In the genomic region with DNA sequence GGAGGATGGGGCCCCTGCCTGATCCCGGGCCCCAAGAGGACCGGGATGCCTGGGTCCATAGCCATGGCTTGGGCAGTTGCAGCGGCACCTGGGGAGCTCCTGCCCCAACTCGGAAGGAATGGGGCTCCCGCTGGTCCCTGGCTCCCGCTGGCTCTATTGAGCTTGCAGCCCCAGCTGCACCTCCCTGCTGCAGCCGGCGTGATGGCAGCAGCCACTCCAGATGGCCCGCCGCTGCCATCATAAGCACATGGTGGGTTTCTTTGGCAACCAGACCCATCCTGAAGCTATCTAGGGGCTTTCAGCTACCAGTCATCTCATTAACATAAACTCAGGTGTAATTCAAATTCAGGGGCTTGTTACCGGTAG, we compare ENCODE assay signal across 14 cellular contexts. TPM values are rescaled to one million over a fixed set of nuclear protein-coding genes. Genes with fewer than 3 reads are reported as not detected.
A peak's percentile ranks its signal among the peaks of the same experiment; 100 is the strongest.
DNase-seq lines count a peak whose midpoint lies in the region; ATAC-seq, FAIRE-seq and TF ChIP-seq lines count a peak whose summit lies in the region.
"Had no signal": no experiment of that assay in that cellular context is flagged by ENCODE, and none has a peak within 500 bp of the region (broad histone marks: within the 10 kb centered on the region; RNA-seq: fewer than 3 reads in every experiment).

No MANE protein-coding gene starts in this region.

- peak overlapping the region; percentile 85 for H3K4me2 ChIP-seq in HepG2 (ENCODE audit: low read depth, low read length)
- H3K4me2 ChIP-seq in SU-DHL-6 (ENCODE audit: low read depth, low read length, poor library complexity, severe bottlenecking), result peak overlapping the region; percentile 37

- H3K9me2 ChIP-seq in SU-DHL-6 (replicated peaks; ENCODE audit: insufficient read depth, low read length), result no peaks in the 10 kb centered on the region

- WGBS in HepG2 (ENCODE audit: low lambda C conversion rate), result 10% methylated on average over 5 of the region's 11 CpGs
- 41% methylated on average over 2 of the region's 11 CpGs for WGBS in right lobe of liver (ENCODE audit: insufficient coverage, low coverage, low lambda C conversion rate, missing lambda C conversion rate)
- 57% methylated on average over 11 of the region's 11 CpGs for WGBS in prostate gland

- FAIRE-seq in HepG2 (lab: Jason Lieb, UNC), result no peak
- FAIRE-seq: endothelial cell of umbilical vein had no signal

- H3K4me3 ChIP-seq in HepG2 (replicated peaks in 1 of 3; ENCODE audit: insufficient read depth in 1 of 3, low read depth in 2 of 3, low read length in 3 of 3) (peak overlapping the region; percentile 17 to 51 (median 35)), right lobe of liver (no peak overlapping the region), SU-DHL-6 (ENCODE audit: insufficient read depth, low read length, poor library complexity, severe bottlenecking) (no peak overlapping the region), prostate gland (no peak overlapping the region)
- H3K4me3 ChIP-seq: gastroesophageal sphincter had no signal

- in situ Hi-C loops in HepG2 (cut with HindIII; ENCODE audit: extremely low pct_ligation_motif_present, low pct_unique_long_range_greater_than_20kb), result no loop called here

- intact Hi-C loops in HepG2 (cut with micrococcal nuclease; ENCODE audit: unreplicated experiment), result loop anchor here (5.0 kb wide), 1 partner anchor 81 kb away; no protein-coding TSS in a partner anchor
- intact Hi-C loops in right lobe of liver (cut with DNase I), result no loop called here
- intact Hi-C loops in prostate gland (cut with DNase I), result no loop called here
- intact Hi-C loops in posterior cingulate gyrus (cut with DNase I), result no loop called here

- no peak for TF ChIP-seq RAD21 in HepG2 (CRISPR knock-in tag; IDR thresholded peaks at IDR 0.05)

- no peaks in the 10 kb centered on the region for H3F3A ChIP-seq in SU-DHL-6 (ENCODE audit: insufficient read depth)

- no peaks in the 10 kb centered on the region for H3K27me3 ChIP-seq in HepG2 (ENCODE audit: control insufficient read depth in 1 of 2, insufficient read depth in 2 of 2, low read length in 2 of 2)
- no peaks in the 10 kb centered on the region for H3K27me3 ChIP-seq in right lobe of liver
- H3K27me3 ChIP-seq in SU-DHL-6 (ENCODE audit: low read length), result no peaks in the 10 kb centered on the region
- no peaks in the 10 kb centered on the region for H3K27me3 ChIP-seq in prostate gland (replicated peaks; ENCODE audit: insufficient read depth)
- H3K27me3 ChIP-seq: gastroesophageal sphincter had no signal

- no peak overlapping the region for H3K27ac ChIP-seq in HepG2 (ENCODE audit: extremely low read length, insufficient read depth, low read length)
- H3K27ac ChIP-seq in right lobe of liver, result no peak overlapping the region
- H3K27ac ChIP-seq in SU-DHL-6 (ENCODE audit: low read depth, low read length), result peak overlapping the region; percentile 33
- no peak overlapping the region for H3K27ac ChIP-seq in prostate gland
- H3K27ac ChIP-seq: gastroesophageal sphincter had no signal

- H4K20me1 ChIP-seq in HepG2 (ENCODE audit: insufficient read depth, low read length) (no peaks in the 10 kb centered on the region), SU-DHL-6 (ENCODE audit: low read depth, low read length) (no peaks in the 10 kb centered on the region)

- H3K9me3 ChIP-seq in HepG2 (ENCODE audit: low read length) (no peaks in the 10 kb centered on the region), right lobe of liver (no peaks in the 10 kb centered on the region), SU-DHL-6 (ENCODE audit: insufficient read depth, low read length) (no peaks in the 10 kb centered on the region), prostate gland (no peaks in the 10 kb centered on the region)
- H3K9me3 ChIP-seq: gastroesophageal sphincter had no signal

- CTCF ChIA-PET in HepG2 (lab: Yijun Ruan, JAX; ENCODE audit: low intra/inter-chr PET ratio, low total read pairs), result interaction anchor here (1.4 kb wide), 1 partner anchor 12 kb away, joined by 3 read pairs; a partner anchor contains a TSS

- H3K79me2 ChIP-seq in HepG2 (ENCODE audit: insufficient read depth, low read length), result no peaks in the 10 kb centered on the region
- H3K79me2 ChIP-seq in SU-DHL-6 (ENCODE audit: insufficient read depth, low read length), result no peaks in the 10 kb centered on the region

- DNase-seq in HepG2 (ENCODE audit: low spot score) (no peak), right lobe of liver (no peak), NCI-H1694 treated with DMSO at 0.1 percent for 48 hours (lab: John Stamatoyannopoulos, UW) (peak; percentile 76), erythroblast (lab: John Stamatoyannopoulos, UW) (no peak), prostate gland (ENCODE audit: low spot score) (no peak), posterior cingulate gyrus (no peak)
- DNase-seq: activated T-cell treated with anti-CD3 and anti-CD28 coated beads, Interleukin-2, amount 50 U/mL, for 4 hours; mesendoderm; nucleus accumbens; T1000 had no signal

- ATAC-seq in HepG2, result peak; percentile 75
- ATAC-seq in right lobe of liver, result no peak
- ATAC-seq in GM21717 (IDR thresholded peaks at IDR 0.05; ENCODE audit: unreplicated experiment), result no peak
- ATAC-seq: gastroesophageal sphincter had no signal

- TF ChIP-seq POLR2A in HepG2 (IDR thresholded peaks at IDR 0.05; ENCODE audit: insufficient read depth in 1 of 2, low read depth in 2 of 2, low read length in 2 of 2) (no peak), right lobe of liver (IDR thresholded peaks at IDR 0.05) (no peak), erythroblast (IDR thresholded peaks at IDR 0.05; ENCODE audit: low read length) (no peak), prostate gland (IDR thresholded peaks at IDR 0.05) (no peak)

- H3K36me3 ChIP-seq in HepG2 (replicated peaks in 1 of 2; ENCODE audit: control insufficient read depth in 1 of 2, insufficient read depth in 2 of 2, low read length in 2 of 2) (no peaks in the 10 kb centered on the region), right lobe of liver (no peaks in the 10 kb centered on the region), SU-DHL-6 (ENCODE audit: low read length) (no peaks in the 10 kb centered on the region), prostate gland (no peaks in the 10 kb centered on the region)
- H3K36me3 ChIP-seq: gastroesophageal sphincter had no signal

- peaks cover 56% of the 10 kb centered on the region for H3K4me1 ChIP-seq in HepG2 (ENCODE audit: insufficient read depth, low read length)
- no peaks in the 10 kb centered on the region for H3K4me1 ChIP-seq in right lobe of liver
- peaks cover 4% of the 10 kb centered on the region for H3K4me1 ChIP-seq in prostate gland (replicated peaks)
- H3K4me1 ChIP-seq: gastroesophageal sphincter had no signal

- POLR2A ChIA-PET in HepG2 (lab: Yijun Ruan, JAX), result interaction anchor here (0.8 to 1.9 kb wide), 3 partner anchors 13 to 94 kb away, joined by 3 to 8 read pairs (median 3); no protein-coding TSS in a partner anchor

- no peak for TF ChIP-seq EP300 in HepG2 (IDR thresholded peaks at IDR 0.05; ENCODE audit: low read depth in 2 of 2, low read length in 2 of 2)
- no peak for TF ChIP-seq EP300 in HepG2 (CRISPR knock-in tag; IDR thresholded peaks at IDR 0.05; ENCODE audit: borderline replicate concordance)

- H2AFZ ChIP-seq in HepG2 (ENCODE audit: low read length), result no peak overlapping the region
- H2AFZ ChIP-seq in SU-DHL-6 (ENCODE audit: low read depth, low read length, severe bottlenecking), result peak overlapping the region; percentile 42

- H3K9ac ChIP-seq in HepG2 (ENCODE audit: insufficient read depth, low read depth, low read length), result no peak overlapping the region
- H3K9ac ChIP-seq in SU-DHL-6 (ENCODE audit: low read length), result no peak overlapping the region

- BruUV-seq in HepG2 (replicated peaks; lab: Mats Ljungman, UMichigan), result no TSS peak

- TF ChIP-seq CTCF in HepG2 (CRISPR knock-in tag; IDR thresholded peaks at IDR 0.05), result no peak
- no peak for TF ChIP-seq CTCF in right lobe of liver (IDR thresholded peaks at IDR 0.05)
- TF ChIP-seq CTCF in SU-DHL-6 (IDR thresholded peaks at IDR 0.05; ENCODE audit: insufficient read depth, low read length, poor library complexity, severe bottlenecking), result no peak
- TF ChIP-seq CTCF in prostate gland (IDR thresholded peaks at IDR 0.05), result no peak

TF ChIP-seq in HepG2, 621 proteins besides CTCF, POLR2A, EP300 and RAD21 (continues in another document):
- TF ChIP-seq MYC (CRISPR knock-in tag; IDR thresholded peaks at IDR 0.05; ENCODE audit: borderline replicate concordance) (peak; percentile 56; the same call in 1 of the 2 replicates), ZNF383 (CRISPR knock-in tag; IDR thresholded peaks at IDR 0.05; ENCODE audit: borderline replicate concordance) (no peak), MED13 (CRISPR knock-in tag; IDR thresholded peaks at IDR 0.05) (no peak), NRL (CRISPR knock-in tag; IDR thresholded peaks at IDR 0.05; ENCODE audit: borderline replicate concordance) (peak; percentile 32; the same call in 1 of the 2 replicates), SALL2 (CRISPR knock-in tag; IDR thresholded peaks at IDR 0.05) (no peak), ZNF556 (CRISPR knock-in tag; IDR thresholded peaks at IDR 0.05; ENCODE audit: borderline replicate concordance) (no peak)

RNA-seq across cellular contexts. Expression of a gene that starts 11.1 kb away (rescaled TPM):
- total RNA-seq in HepG2 (2016; rRNA removed; fragmentation: Illumina TruSeq; extraction: Trizol) (6.3 and 6.4 TPM in 2 replicates), right lobe of liver (10 to 100 TPM in 3 of 6 experiments, 1 to 10 TPM in 3; 7.9 to 12.7 (median 9.9) TPM), prostate gland (10 to 100 TPM; 15.5 to 27.9 TPM)
- 1.2 and 1.4 TPM in 2 replicates for total RNA-seq in HepG2 (2016; cell fraction: cytosol; rRNA removed; fragmentation: Illumina TruSeq; extraction: Trizol; ENCODE audit: low read depth)
- 5.7 and 6.1 TPM in 2 replicates for total RNA-seq in HepG2 (2016; cell fraction: insoluble cytoplasmic fraction; rRNA removed; fragmentation: Illumina TruSeq; extraction: Trizol)
- 2.3 and 2.6 TPM in 2 replicates for total RNA-seq in HepG2 (2016; cell fraction: membrane; rRNA removed; fragmentation: Illumina TruSeq; extraction: Trizol)
- 7.8 and 9.5 TPM in 2 replicates for total RNA-seq in HepG2 (2016; cell fraction: nucleus; rRNA removed; fragmentation: Illumina TruSeq; extraction: Trizol)
- polyA plus RNA-seq in HepG2 (2011; rRNA removed), result 3.6 and 4.2 TPM in 2 replicates
- polyA plus RNA-seq in HepG2 (2011; cell fraction: cytosol; rRNA removed), result 2.7 and 4.5 TPM in 2 replicates
- 4.6 and 5.9 TPM in 2 replicates for polyA plus RNA-seq in HepG2 (2011; cell fraction: nucleus; rRNA removed)
- 5.1 and 5.3 TPM in 2 replicates for polyA plus RNA-seq in HepG2 (2012)
- polyA plus RNA-seq in HepG2 (2016; cell fraction: cytosol; fragmentation: Illumina TruSeq; extraction: Trizol; ENCODE audit: low read depth), result 0.75 and 0.78 TPM in 2 replicates
- polyA plus RNA-seq in HepG2 (2016; cell fraction: insoluble cytoplasmic fraction; fragmentation: Illumina TruSeq; extraction: Trizol; ENCODE audit: low read depth), result 4.8 and 6.1 TPM in 2 replicates
- 1.7 and 1.9 TPM in 2 replicates for polyA plus RNA-seq in HepG2 (2016; cell fraction: membrane; fragmentation: Illumina TruSeq; extraction: Trizol; ENCODE audit: low read depth)
- 10.6 and 11.3 TPM in 2 replicates for polyA plus RNA-seq in HepG2 (2016; cell fraction: nucleus; fragmentation: Illumina TruSeq; extraction: Trizol; ENCODE audit: insufficient read depth, low read depth)
- polyA minus RNA-seq in HepG2 (2011; rRNA and poly(A)+ RNA removed; ENCODE audit: low replicate concordance), result 4.2 and 6.7 TPM in 2 replicates
- polyA minus RNA-seq in HepG2 (2011; cell fraction: cytosol; rRNA and poly(A)+ RNA removed), result 4.3 and 4.8 TPM in 2 replicates
- polyA minus RNA-seq in HepG2 (2011; cell fraction: nucleus; rRNA and poly(A)+ RNA removed), result 9.8 and 12.7 TPM in 2 replicates

Comparison
In these comparisons a context has a peak if more than half of its experiments do, and no peak if none do; other contexts are left out.
1. H3K4me3 ChIP-seq: peak in HepG2 (3 of 3); none in right lobe of liver (0 of 3), SU-DHL-6 (single experiment) and prostate gland (0 of 2).